In genomic region chr11:128424271-128424709, GRCh38 we compare ENCODE assay signal across 10 cellular contexts.
DNase-seq lines count a peak whose midpoint lies in the region; ATAC-seq and TF ChIP-seq lines count a peak whose summit lies in the region.
"Had no signal": no experiment of that assay in that cellular context is flagged by ENCODE, and none has a peak within 500 bp of the region (broad histone marks: within the 10 kb centered on the region; RNA-seq: fewer than 3 reads in every experiment).

No MANE protein-coding gene starts in this region.

- intact Hi-C loops in psoas muscle (cut with DNase I), result no loop called here

- no peak for TF ChIP-seq CTCF in psoas muscle (IDR thresholded peaks at IDR 0.05)

- DNase-seq in central memory CD8-positive, alpha-beta T cell (ENCODE audit: low spot score in 2 of 2), result no peak
- DNase-seq in islet precursor cell, result peak; percentile 65
- peak; percentile 67 to 81 for DNase-seq in psoas muscle
- DNase-seq in GF-D8 (lab: John Stamatoyannopoulos, UW), result no peak
- no peak for DNase-seq in NCI-H82 (lab: John Stamatoyannopoulos, UW)
- DNase-seq: cerebellar nuclear complex had no signal

- 8 to 10% (median 9%) methylated on average over 8 of the region's 8 CpGs for WGBS in psoas muscle, 3 donors

- H3K27ac Mint-ChIP-seq in central memory CD8-positive, alpha-beta T cell (ENCODE audit: low read depth), result peak overlapping the region; percentile 58

- peaks cover 24% of the 10 kb centered on the region for H3K4me1 ChIP-seq in BLaER1
- H3K4me1 ChIP-seq in psoas muscle, result peaks cover 22% of the 10 kb centered on the region

- H3K27me3 ChIP-seq in BLaER1 (no peaks in the 10 kb centered on the region), psoas muscle (ENCODE audit: insufficient read depth in 3 of 3, low read length in 2 of 3) (no peaks in the 10 kb centered on the region)

- peaks cover 33% of the 10 kb centered on the region for H3K4me1 Mint-ChIP-seq in central memory CD8-positive, alpha-beta T cell

- H3K27me3 Mint-ChIP-seq in central memory CD8-positive, alpha-beta T cell, result no peaks in the 10 kb centered on the region

- H3K4me3 Mint-ChIP-seq in central memory CD8-positive, alpha-beta T cell, result no peak overlapping the region

- peak overlapping the region; percentile 5; the same call in 1 of the 2 replicates for H3K4me2 ChIP-seq in BLaER1

- H3K27ac ChIP-seq in BLaER1 (no peak overlapping the region), psoas muscle (peak overlapping the region; percentile 59)

- H3K36me3 ChIP-seq in BLaER1, result no peaks in the 10 kb centered on the region
- no peaks in the 10 kb centered on the region for H3K36me3 ChIP-seq in psoas muscle (ENCODE audit: insufficient read depth in 1 of 2, low read depth in 1 of 2)

- no peaks in the 10 kb centered on the region for H4K20me1 ChIP-seq in BLaER1

- H3K4me3 ChIP-seq in BLaER1 (no peak overlapping the region), psoas muscle (no peak overlapping the region)
- H3K4me3 ChIP-seq: K562 had no signal

- no peaks in the 10 kb centered on the region for H3K9me3 Mint-ChIP-seq in central memory CD8-positive, alpha-beta T cell

- H3K9me3 ChIP-seq in BLaER1, result 0 out of 2 replicates have a peak, but pooled peaks cover 5% of the 10 kb centered on the region
- no peaks in the 10 kb centered on the region for H3K9me3 ChIP-seq in psoas muscle

- no peak overlapping the region for H3K9ac ChIP-seq in BLaER1

- H3K36me3 Mint-ChIP-seq in central memory CD8-positive, alpha-beta T cell (ENCODE audit: insufficient read depth), result peaks cover 4% of the 10 kb centered on the region

- ATAC-seq in central memory CD8-positive, alpha-beta T cell (replicated peaks; ENCODE audit: extremely low read depth, poor library complexity, severe bottlenecking), result no peak
- ATAC-seq in psoas muscle (peak; percentile 54 to 85 (median 72)), HG02884 (IDR thresholded peaks at IDR 0.05; ENCODE audit: unreplicated experiment) (no peak), GM19467 (IDR thresholded peaks at IDR 0.05; ENCODE audit: unreplicated experiment) (no peak)
- ATAC-seq: K562 had no signal

Comparison
In these comparisons a context has a peak if more than half of its experiments do, and no peak if none do; other contexts are left out.
1. ATAC-seq: peak in psoas muscle (4 of 4); none in central memory CD8-positive, alpha-beta T cell (single experiment), HG02884 (single experiment) and GM19467 (single experiment).
2. DNase-seq: peak in islet precursor cell (single experiment) and psoas muscle (2 of 2); none in central memory CD8-positive, alpha-beta T cell (0 of 2), GF-D8 (single experiment) and NCI-H82 (single experiment).